1 cellular context compared by ENCODE assay signal in the genomic region with DNA sequence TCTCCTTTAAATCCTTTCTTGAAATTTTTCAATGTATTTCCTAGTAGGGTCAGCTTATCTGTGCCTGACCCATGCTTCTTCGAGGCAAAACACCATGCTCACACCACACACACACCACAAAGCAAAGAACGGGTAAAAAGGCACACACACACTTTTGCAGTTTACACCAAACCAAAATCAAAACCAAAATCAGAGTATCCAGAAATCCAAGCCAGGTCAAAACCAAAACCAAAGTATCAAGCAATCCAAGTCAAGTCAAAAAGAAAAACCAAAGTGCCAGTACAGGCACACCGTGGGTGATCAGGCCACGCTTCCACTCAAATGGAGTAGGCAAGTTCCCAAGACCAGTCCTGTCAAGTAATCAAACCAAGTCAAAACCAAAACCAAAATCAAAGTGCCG.
TF ChIP-seq lines count a peak whose summit lies in the region.

No MANE protein-coding gene starts in this region.

TF ChIP-seq in K562, 482 proteins besides CTCF, POLR2A, EP300 and RAD21:
- TF ChIP-seq HDAC1 (IDR thresholded peaks at IDR 0.05), result peak in 1 of 2 experiments; percentile 43; a peak in 1 of 4 replicates
- TF ChIP-seq KDM1A (IDR thresholded peaks at IDR 0.05), result peak; percentile 81 to 87
